ENCODE assay signal across 10 cellular contexts in the genomic region with DNA sequence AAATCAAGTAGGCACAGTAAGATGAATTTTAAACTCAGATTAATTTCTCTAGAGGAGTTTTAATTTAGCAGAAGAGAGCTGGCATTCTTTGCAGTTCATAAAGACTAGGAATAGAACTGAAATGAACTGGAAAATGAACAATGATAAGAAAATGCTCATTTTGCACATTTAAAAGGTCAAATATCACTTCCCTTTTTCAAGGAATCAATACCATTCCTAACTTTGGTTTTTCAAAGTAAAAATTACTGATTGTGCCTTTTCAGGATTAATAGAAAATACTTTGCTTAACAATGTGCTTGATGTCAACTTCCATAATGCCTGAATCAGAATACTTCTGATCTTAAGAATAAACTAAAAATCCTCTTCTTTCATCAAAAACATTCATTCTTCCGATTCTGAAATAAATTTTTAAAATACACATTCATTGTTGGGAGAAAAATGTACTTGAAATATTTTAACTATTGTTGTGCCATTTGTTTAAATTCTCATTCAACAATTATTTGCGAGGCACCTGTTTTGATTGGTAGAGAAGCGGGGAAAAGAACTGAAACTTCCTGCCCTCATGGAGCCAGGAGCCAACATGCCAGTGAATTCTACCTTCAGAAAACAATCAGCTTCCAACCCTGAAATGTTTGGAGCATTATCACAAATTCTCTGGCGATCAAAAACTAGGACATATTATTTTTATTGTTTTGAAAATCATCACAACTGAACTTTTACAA. TPM values are rescaled to one million over a fixed set of nuclear protein-coding genes. Genes with fewer than 3 reads are reported as not detected.
DNase-seq lines count a peak whose midpoint lies in the region; FAIRE-seq and TF ChIP-seq lines count a peak whose summit lies in the region.
"Had no signal": no experiment of that assay in that cellular context is flagged by ENCODE, and none has a peak within 500 bp of the region (broad histone marks: within the 10 kb centered on the region; RNA-seq: fewer than 3 reads in every experiment).

No MANE protein-coding gene starts in this region.

- 47% methylated on average over 4 of the region's 4 CpGs for WGBS in hepatocyte (ENCODE audit: low lambda C conversion rate, missing lambda C conversion rate)
- WGBS in spleen, 5 donors, result 42 to 72% (median 58%) methylated on average over 4 of the region's 4 CpGs

- H3K4me2 ChIP-seq in hepatocyte, result peak overlapping the region; percentile 92

- H3K27me3 Mint-ChIP-seq in T-helper 1 cell treated with Interleukin-12 subunit alpha and Interleukin-12 subunit beta and Interleukin-4 antibody, amounts not matched to agents 30 μg/mL and 1 μg/mL, for 36 hours (ENCODE audit: low read depth), result no peaks in the 10 kb centered on the region
- no peaks in the 10 kb centered on the region for H3K27me3 Mint-ChIP-seq in nephron progenitor cell (ENCODE audit: low read depth, poor library complexity)
- H3K27me3 Mint-ChIP-seq: activated naive CD4-positive, alpha-beta T cell treated with anti-CD3 and anti-CD28 coated beads, Interleukin-2, amount 50 U/mL, for 24 hours had no signal

- FAIRE-seq in D721Med (lab: Jason Lieb, UNC), result no peak
- FAIRE-seq: A204.1 had no signal

- H3K27me3 ChIP-seq in SJSA1 (replicated peaks), result no peaks in the 10 kb centered on the region
- no peaks in the 10 kb centered on the region for H3K27me3 ChIP-seq in hepatocyte
- no peaks in the 10 kb centered on the region for H3K27me3 ChIP-seq in spleen (replicated peaks in 1 of 7)

- H3K9me3 Mint-ChIP-seq in T-helper 1 cell treated with Interleukin-12 subunit alpha and Interleukin-12 subunit beta and Interleukin-4 antibody, amounts not matched to agents 30 μg/mL and 1 μg/mL, for 36 hours, result no peaks in the 10 kb centered on the region
- H3K9me3 Mint-ChIP-seq in nephron progenitor cell, result no peaks in the 10 kb centered on the region
- H3K9me3 Mint-ChIP-seq: activated naive CD4-positive, alpha-beta T cell treated with anti-CD3 and anti-CD28 coated beads, Interleukin-2, amount 50 U/mL, for 24 hours had no signal

- peaks cover 65% of the 10 kb centered on the region for H4K20me1 ChIP-seq in hepatocyte (ENCODE audit: insufficient read depth, poor library complexity, severe bottlenecking)

- H3K79me2 ChIP-seq in hepatocyte, result peaks cover 70% of the 10 kb centered on the region

- H3K36me3 ChIP-seq in SJSA1 (peaks cover 38% of the 10 kb centered on the region), hepatocyte (replicated peaks; ENCODE audit: insufficient read depth, low read depth) (no peaks in the 10 kb centered on the region), spleen (peaks cover 0 to 10% (median 0%) of the 10 kb centered on the region in 6 donors)

- H3K9me3 ChIP-seq in SJSA1 (replicated peaks) (no peaks in the 10 kb centered on the region), hepatocyte (ENCODE audit: low read depth) (no peaks in the 10 kb centered on the region), spleen (no peaks in the 10 kb centered on the region)

- TF ChIP-seq CTCF in hepatocyte (IDR thresholded peaks at IDR 0.05; ENCODE audit: poor library complexity) (no peak), spleen (IDR thresholded peaks at IDR 0.05 in 8 of 11, conservative IDR thresholded peaks at IDR 0.05 in 3 of 11) (no peak), D721Med (IDR thresholded peaks at IDR 0.05; ENCODE audit: insufficient read depth, missing control alignments) (no peak), nephron progenitor cell (IDR thresholded peaks at IDR 0.05) (no peak)

- H3K36me3 Mint-ChIP-seq in T-helper 1 cell treated with Interleukin-12 subunit alpha and Interleukin-12 subunit beta and Interleukin-4 antibody, amounts not matched to agents 30 μg/mL and 1 μg/mL, for 36 hours (ENCODE audit: low read depth), result peaks cover 3% of the 10 kb centered on the region
- H3K36me3 Mint-ChIP-seq in nephron progenitor cell (ENCODE audit: low read depth), result peaks cover 8% of the 10 kb centered on the region
- H3K36me3 Mint-ChIP-seq: activated naive CD4-positive, alpha-beta T cell treated with anti-CD3 and anti-CD28 coated beads, Interleukin-2, amount 50 U/mL, for 24 hours had no signal

- H3K4me1 Mint-ChIP-seq in T-helper 1 cell treated with Interleukin-12 subunit alpha and Interleukin-12 subunit beta and Interleukin-4 antibody, amounts not matched to agents 30 μg/mL and 1 μg/mL, for 36 hours (ENCODE audit: low read depth), result peaks cover 8% of the 10 kb centered on the region
- peaks cover 3% of the 10 kb centered on the region for H3K4me1 Mint-ChIP-seq in nephron progenitor cell

- H3K4me1 ChIP-seq in SJSA1 (replicated peaks) (peaks cover 26% of the 10 kb centered on the region), hepatocyte (ENCODE audit: insufficient read depth) (peaks cover 30% of the 10 kb centered on the region), spleen (peaks cover 37 to 89% (median 75%) of the 10 kb centered on the region in 6 donors)

- TF ChIP-seq POLR2A in spleen (IDR thresholded peaks at IDR 0.05), result no peak

- no peak for DNase-seq in T-helper 1 cell
- DNase-seq in SJSA1 (ENCODE audit: low read depth in 1 of 2, low spot score in 2 of 2), result no peak
- DNase-seq in hepatocyte (ENCODE audit: low spot score), result no peak
- no peak for DNase-seq in spleen
- DNase-seq in D721Med (ENCODE audit: insufficient read length, low spot score), result no peak
- no peak for DNase-seq in activated effector memory CD4-positive, alpha-beta T cell treated with Interleukin-2 at 50 U/mL for 16 hours
- DNase-seq in nephron progenitor cell, result no peak

- H3K27ac Mint-ChIP-seq in T-helper 1 cell treated with Interleukin-12 subunit alpha and Interleukin-12 subunit beta and Interleukin-4 antibody, amounts not matched to agents 30 μg/mL and 1 μg/mL, for 36 hours, result no peak overlapping the region
- no peak overlapping the region for H3K27ac Mint-ChIP-seq in nephron progenitor cell

- H3K4me3 ChIP-seq in SJSA1, result peak overlapping the region; percentile 100
- peak overlapping the region; percentile 99 for H3K4me3 ChIP-seq in hepatocyte
- peak overlapping the region in 7 of 8 donors; percentile 82 to 98 (median 96) for H3K4me3 ChIP-seq in spleen

- H3K4me3 Mint-ChIP-seq in T-helper 1 cell treated with Interleukin-12 subunit alpha and Interleukin-12 subunit beta and Interleukin-4 antibody, amounts not matched to agents 30 μg/mL and 1 μg/mL, for 36 hours, result peak overlapping the region; percentile 85
- no peak overlapping the region for H3K4me3 Mint-ChIP-seq in nephron progenitor cell
- H3K4me3 Mint-ChIP-seq: activated naive CD4-positive, alpha-beta T cell treated with anti-CD3 and anti-CD28 coated beads, Interleukin-2, amount 50 U/mL, for 24 hours had no signal

- H3K9me2 ChIP-seq in hepatocyte (replicated peaks; ENCODE audit: insufficient read depth), result no peaks in the 10 kb centered on the region

- intact Hi-C loops in spleen (cut with DNase I; ENCODE audit: low total_unique reads), result loop anchor here (10.0 kb wide), 1 partner anchor 65 kb away; no protein-coding TSS in a partner anchor

- no peak overlapping the region for H2AFZ ChIP-seq in hepatocyte

- H3K27ac ChIP-seq in SJSA1 (no peak overlapping the region), hepatocyte (peak overlapping the region; percentile 100), spleen (peak overlapping the region in 1 of 8 donors; percentile 98)

RNA-seq across cellular contexts. Expression of gene SCAF4, which starts 2.1 kb away (rescaled TPM):
- total RNA-seq in SJSA1 (2014; rRNA removed; shearing (Covaris generic)), result 5.5 and 6.5 TPM in 2 replicates
- total RNA-seq in hepatocyte (14.9 and 18.7 TPM in 2 replicates), spleen (10 to 100 TPM; 28.2 to 48.4 (median 38.9) TPM)
- polyA plus RNA-seq in hepatocyte (33.1 and 34.5 TPM in 2 replicates), spleen (10 to 100 TPM; 10.1 to 14.5 (median 10.2) TPM)
